ENCODE assay signal across 20 cellular contexts in the genomic region with DNA sequence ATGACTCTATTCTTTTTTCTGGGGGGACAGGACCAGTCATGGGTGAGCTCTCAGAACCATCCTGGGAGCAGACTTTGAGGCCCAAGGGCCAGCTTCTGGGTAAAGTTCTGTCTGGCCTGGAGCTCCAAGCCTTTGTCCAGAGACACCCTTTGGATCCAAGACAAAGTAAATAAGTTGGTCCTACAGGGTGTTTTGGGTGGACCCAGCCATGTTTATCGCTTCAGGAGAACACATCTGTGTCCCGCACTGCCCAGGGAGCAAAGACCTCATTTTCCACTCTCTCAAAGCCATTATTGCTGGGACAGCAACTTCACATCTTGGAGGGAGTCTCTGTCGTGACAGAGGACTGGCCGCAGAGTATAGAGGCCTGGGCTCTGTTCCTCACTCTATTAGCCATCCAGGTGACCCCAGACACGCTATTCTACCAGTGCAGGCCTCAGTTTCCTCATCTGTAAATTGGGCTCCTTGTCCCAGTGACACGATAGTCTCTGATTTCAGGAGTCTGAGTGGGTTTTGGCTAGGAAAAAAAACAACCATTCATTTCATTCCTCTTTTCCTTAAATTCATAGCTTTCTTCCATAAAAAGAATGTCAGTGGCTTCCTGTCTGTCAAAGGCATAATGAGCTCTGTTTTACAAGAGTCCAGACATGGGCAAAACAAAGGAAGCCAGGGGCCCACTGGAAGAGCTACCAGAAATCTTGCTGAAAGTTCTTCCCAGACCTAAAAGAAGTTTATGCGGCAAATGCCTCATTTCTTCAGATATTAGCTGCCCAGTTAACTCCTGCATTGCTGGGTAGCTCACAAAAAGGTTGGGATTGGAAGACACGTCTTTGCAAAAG.
DNase-seq lines count a peak whose midpoint lies in the region; ATAC-seq and TF ChIP-seq lines count a peak whose summit lies in the region.
"Had no signal": no experiment of that assay in that cellular context is flagged by ENCODE, and none has a peak within 500 bp of the region (broad histone marks: within the 10 kb centered on the region; RNA-seq: fewer than 3 reads in every experiment).

No MANE protein-coding gene starts in this region.

- peak overlapping the region in 1 of 10 donors; percentile 9 for H3K4me3 Mint-ChIP-seq in naive thymus-derived CD4-positive, alpha-beta T cell
- H3K4me3 Mint-ChIP-seq in activated CD4-positive, alpha-beta T cell treated with anti-CD3 and anti-CD28 coated beads for 36 hours: no peak overlapping the region
- H3K4me3 Mint-ChIP-seq: GM23338; stimulated activated memory B cell treated with anti-CD40 and anti-IgM and Interleukin-4, amounts not matched to agents 10 μg/mL and 1 μg/mL and 100 μg/mL, for 72 hours; T-helper 1 cell treated with Interleukin-12 subunit alpha and Interleukin-12 subunit beta and Interleukin-4 antibody, amounts not matched to agents 30 μg/mL and 1 μg/mL, for 36 hours had no signal

- ATAC-seq in gastroesophageal sphincter (peak; percentile 11), HG02678 (IDR thresholded peaks at IDR 0.05; ENCODE audit: unreplicated experiment) (no peak)
- ATAC-seq in naive thymus-derived CD4-positive, alpha-beta T cell: no peak
- no peak for ATAC-seq in activated CD4-positive, alpha-beta T cell treated with anti-CD3 and anti-CD28 coated beads for 36 hours
- ATAC-seq: GM23338; mucosa of descending colon; stimulated activated memory B cell treated with anti-CD40 and anti-IgM and Interleukin-4, amounts not matched to agents 10 μg/mL and 1 μg/mL and 100 μg/mL, for 72 hours had no signal

- no peaks in the 10 kb centered on the region for H3K9me3 Mint-ChIP-seq in naive thymus-derived CD4-positive, alpha-beta T cell
- no peaks in the 10 kb centered on the region for H3K9me3 Mint-ChIP-seq in activated CD4-positive, alpha-beta T cell treated with anti-CD3 and anti-CD28 coated beads for 36 hours (ENCODE audit: low read depth)
- H3K9me3 Mint-ChIP-seq: activated T-helper 2 cell treated with anti-CD3 and anti-CD28 coated beads, Interferon-gamma antibody, Interleukin-2, Interleukin-4, amounts not matched to agents 10 μg/mL and 5 μg/mL and 100 μg/mL, durations not matched to agents 14 hours and 24 hours and 36 hours; GM23338; stimulated activated memory B cell treated with anti-CD40 and anti-IgM and Interleukin-4, amounts not matched to agents 10 μg/mL and 1 μg/mL and 100 μg/mL, for 72 hours; T-helper 1 cell treated with Interleukin-12 subunit alpha and Interleukin-12 subunit beta and Interleukin-4 antibody, amounts not matched to agents 30 μg/mL and 1 μg/mL, for 36 hours had no signal

- H3K27me3 Mint-ChIP-seq in naive thymus-derived CD4-positive, alpha-beta T cell: no peaks in the 10 kb centered on the region
- H3K27me3 Mint-ChIP-seq in activated CD4-positive, alpha-beta T cell treated with anti-CD3 and anti-CD28 coated beads for 36 hours: no peaks in the 10 kb centered on the region
- H3K27me3 Mint-ChIP-seq: stimulated activated memory B cell treated with anti-CD40 and anti-IgM and Interleukin-4, amounts not matched to agents 10 μg/mL and 1 μg/mL and 100 μg/mL, for 72 hours had no signal

- no peak for TF ChIP-seq EP300 in gastroesophageal sphincter (IDR thresholded peaks at IDR 0.05)

- intact Hi-C loops in naive thymus-derived CD4-positive, alpha-beta T cell (cut with micrococcal nuclease): no loop called here
- intact Hi-C loops in testis (cut with DNase I; ENCODE audit: low total_unique reads): no loop called here
- intact Hi-C loops in activated CD4-positive, alpha-beta T cell treated with anti-CD3 and anti-CD28 coated beads for 36 hours (cut with DNase I, micrococcal nuclease): loop anchor here in 1 of 2 experiments (10.0 kb wide), 1 partner anchor 317 kb away; no protein-coding TSS in a partner anchor

- H3K9me3 ChIP-seq in gastroesophageal sphincter (no peaks in the 10 kb centered on the region), testis (no peaks in the 10 kb centered on the region)
- H3K9me3 ChIP-seq in naive thymus-derived CD4-positive, alpha-beta T cell (ENCODE audit: control insufficient read depth in 2 of 3, low read length in 3 of 3): no peaks in the 10 kb centered on the region
- H3K9me3 ChIP-seq: mucosa of descending colon had no signal

- CTCF ChIA-PET in RWPE1 (lab: Yijun Ruan, JAX): interaction anchor here (0.5 to 1.0 kb wide), 4 partner anchors 9 to 234 kb away, joined by 3 to 8 read pairs (median 4); no protein-coding TSS in a partner anchor
- CTCF ChIA-PET in naive thymus-derived CD4-positive, alpha-beta T cell (lab: Charles Lee): interaction anchor here (0.6 to 2.9 kb wide), 7 partner anchors 8 to 165 kb away, joined by 3 to 27 read pairs (median 4); no protein-coding TSS in a partner anchor
- CTCF ChIA-PET in activated CD4-positive, alpha-beta T cell treated with anti-CD3 and anti-CD28 coated beads for 36 hours (lab: Charles Lee): interaction anchor here (0.5 to 2.9 kb wide), 14 partner anchors 9 to 1528 kb away, joined by 3 to 14 read pairs (median 3); partner anchors contain the start of gene MILR1

- peaks cover 5 to 41% (median 31%) of the 10 kb centered on the region in 7 donors for H3K4me1 Mint-ChIP-seq in naive thymus-derived CD4-positive, alpha-beta T cell
- H3K4me1 Mint-ChIP-seq in activated CD4-positive, alpha-beta T cell treated with anti-CD3 and anti-CD28 coated beads for 36 hours: peaks cover 2% of the 10 kb centered on the region

- H3K27ac Mint-ChIP-seq in naive thymus-derived CD4-positive, alpha-beta T cell: peak overlapping the region in 5 of 9 donors; percentile 13 to 87 (median 68)
- H3K27ac Mint-ChIP-seq in activated CD4-positive, alpha-beta T cell treated with anti-CD3 and anti-CD28 coated beads for 36 hours: no peak overlapping the region
- H3K27ac Mint-ChIP-seq: activated T-helper 2 cell treated with anti-CD3 and anti-CD28 coated beads, Interferon-gamma antibody, Interleukin-2, Interleukin-4, amounts not matched to agents 10 μg/mL and 5 μg/mL and 100 μg/mL, durations not matched to agents 14 hours and 24 hours and 36 hours; GM23338; stimulated activated memory B cell treated with anti-CD40 and anti-IgM and Interleukin-4, amounts not matched to agents 10 μg/mL and 1 μg/mL and 100 μg/mL, for 72 hours; T-helper 1 cell treated with Interleukin-12 subunit alpha and Interleukin-12 subunit beta and Interleukin-4 antibody, amounts not matched to agents 30 μg/mL and 1 μg/mL, for 36 hours had no signal

- DNase-seq in RWPE1 (ENCODE audit: low spot score) (no peak), testis (peak; percentile 26), NCI-H1694 (lab: John Stamatoyannopoulos, UW) (no peak), medulla oblongata (ENCODE audit: extremely low spot score) (no peak)
- no peak for DNase-seq in naive thymus-derived CD4-positive, alpha-beta T cell
- DNase-seq in activated CD4-positive, alpha-beta T cell treated with anti-CD3 and anti-CD28 coated beads for 36 hours: no peak
- DNase-seq: activated CD4-positive, CD25-positive, alpha-beta regulatory T cell; aorta; cortex of kidney; glutamatergic neuron; mucosa of descending colon; nucleus accumbens; RPMI8226 had no signal

- TF ChIP-seq CTCF in RWPE1 (conservative IDR thresholded peaks at IDR 0.05; ENCODE audit: low read depth) (no peak), gastroesophageal sphincter (IDR thresholded peaks at IDR 0.05) (no peak), testis (IDR thresholded peaks at IDR 0.05) (no peak)

- H3K36me3 ChIP-seq in gastroesophageal sphincter (no peaks in the 10 kb centered on the region), testis (ENCODE audit: low read depth, missing control alignments) (no peaks in the 10 kb centered on the region)
- peaks cover 0 to 47% (median 7%) of the 10 kb centered on the region in 3 experiments for H3K36me3 ChIP-seq in naive thymus-derived CD4-positive, alpha-beta T cell (ENCODE audit: control insufficient read depth in 2 of 3, insufficient read depth in 3 of 3, low read length in 3 of 3)

- H3K27ac ChIP-seq in RWPE1 (peak overlapping the region; percentile 95), gastroesophageal sphincter (peak overlapping the region; percentile 76 to 83 (median 78)), testis (peak overlapping the region; percentile 67 to 75)
- H3K27ac ChIP-seq in naive thymus-derived CD4-positive, alpha-beta T cell (ENCODE audit: low read depth, low read length): no peak overlapping the region
- H3K27ac ChIP-seq: epithelial cell of prostate had no signal

- H3K27me3 ChIP-seq in gastroesophageal sphincter (no peaks in the 10 kb centered on the region), testis (no peaks in the 10 kb centered on the region)
- H3K27me3 ChIP-seq in naive thymus-derived CD4-positive, alpha-beta T cell (ENCODE audit: control insufficient read depth in 2 of 2, insufficient read depth in 2 of 2, low read length in 2 of 2): no peaks in the 10 kb centered on the region

- H3K4me1 ChIP-seq in gastroesophageal sphincter (peaks cover 11 to 66% (median 24%) of the 10 kb centered on the region in 3 donors), testis (peaks cover 30% of the 10 kb centered on the region)
- no peaks in the 10 kb centered on the region for H3K4me1 ChIP-seq in naive thymus-derived CD4-positive, alpha-beta T cell (ENCODE audit: control insufficient read depth in 2 of 2, insufficient read depth in 2 of 2, low read length in 2 of 2)

- peaks cover 0 to 6% (median 0%) of the 10 kb centered on the region in 5 donors for H3K36me3 Mint-ChIP-seq in naive thymus-derived CD4-positive, alpha-beta T cell
- H3K36me3 Mint-ChIP-seq in activated CD4-positive, alpha-beta T cell treated with anti-CD3 and anti-CD28 coated beads for 36 hours (ENCODE audit: low read depth): no peaks in the 10 kb centered on the region

- H3K4me3 ChIP-seq in gastroesophageal sphincter (no peak overlapping the region), testis (no peak overlapping the region)
- H3K4me3 ChIP-seq in naive thymus-derived CD4-positive, alpha-beta T cell (ENCODE audit: low read length): no peak overlapping the region
- H3K4me3 ChIP-seq: GM23338, mucosa of descending colon had no signal

- no peak for TF ChIP-seq POLR2A in gastroesophageal sphincter (IDR thresholded peaks at IDR 0.05)
- TF ChIP-seq POLR2A in testis (IDR thresholded peaks at IDR 0.05): no peak

- POLR2A ChIA-PET in RWPE1 (lab: Yijun Ruan, JAX; ENCODE audit: low non-redundant PET): no interaction called here
- POLR2A ChIA-PET in naive thymus-derived CD4-positive, alpha-beta T cell (lab: Charles Lee): interaction anchor here (0.6 to 2.3 kb wide), 5 partner anchors 9 to 84 kb away, joined by 3 to 8 read pairs (median 6); no protein-coding TSS in a partner anchor
- POLR2A ChIA-PET in activated CD4-positive, alpha-beta T cell treated with anti-CD3 and anti-CD28 coated beads for 36 hours (lab: Charles Lee): no interaction called here

- WGBS in gastroesophageal sphincter (ENCODE audit: low coverage in 1 of 2), 2 donors: 61 to 90% methylated on average over 2 to 6 of the region's 8 CpGs
- WGBS in testis, 2 donors: 60 to 66% methylated on average over 7 to 8 of the region's 8 CpGs
